Comparison of ENCODE assay signal across 24 cellular contexts in the genomic region with DNA sequence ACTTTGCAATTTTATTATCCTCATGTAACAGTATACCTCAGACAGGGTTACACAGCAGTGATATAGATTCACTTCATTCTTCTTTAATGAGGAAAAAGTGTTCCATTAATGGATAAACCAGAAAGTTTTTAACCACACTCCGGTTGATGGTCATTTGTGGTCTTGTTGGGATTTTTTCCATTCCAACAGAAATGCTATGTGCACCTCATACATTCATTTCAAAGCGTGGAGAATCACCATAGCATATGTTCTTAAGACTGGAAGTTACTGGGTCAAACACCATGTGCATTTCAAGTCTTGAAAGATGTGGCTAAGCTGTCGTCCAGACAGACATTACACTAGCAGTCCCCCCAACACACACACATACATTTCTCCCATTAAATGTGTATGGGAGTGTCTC.
"Had no signal": no experiment of that assay in that cellular context is flagged by ENCODE, and none has a peak within 500 bp of the region (broad histone marks: within the 10 kb centered on the region; RNA-seq: fewer than 3 reads in every experiment).

No MANE protein-coding gene starts in this region.

- H3K4me3 ChIP-seq: gastrocnemius medialis, right lobe of liver, transverse colon, uterus had no signal

- H3K9me3 ChIP-seq: gastrocnemius medialis, right lobe of liver, transverse colon, uterus had no signal

- DNase-seq: activated CD4-positive, alpha-beta T cell treated with anti-CD3 and anti-CD28 coated beads, Interleukin-2, amount 50 U/mL, for 1 hour; activated CD4-positive, CD25-positive, alpha-beta regulatory T cell treated with anti-CD3 and anti-CD28 coated beads, Interleukin-2, amount 50 U/mL, for 72 hours; activated gamma-delta T cell treated with Interleukin-2 at 50 U/mL for 16 hours; activated T-cell treated with anti-CD3 and anti-CD28 coated beads, Interleukin-2, amount 50 U/mL, for 1 hour; aorta; dermis blood vessel endothelial cell; effector memory CD4-positive, alpha-beta T cell; gastrocnemius medialis; head of caudate nucleus; hypothalamus; islet precursor cell; left cardiac atrium; nephron progenitor cell; nucleus accumbens; posterior cingulate gyrus; right lobe of liver; small intestine; stimulated activated CD4-positive, alpha-beta T cell treated with anti-CD3 and anti-CD28 coated beads, Interleukin-15, amount 100 ng/mL, for 24 hours; stimulated activated CD8-positive, alpha-beta memory T cell treated with anti-CD3 and anti-CD28 coated beads, Interleukin-4, amount 100 ng/mL, for 48 hours; stimulated activated naive B cell treated with anti-CD40 and anti-IgM and Interleukin-4, amounts not matched to agents 10 μg/mL and 1 μg/mL and 100 μg/mL, for 72 hours; T-cell; transverse colon; uterus; WERI-Rb-1 had no signal

- H3K27me3 ChIP-seq: right lobe of liver, transverse colon, uterus had no signal

- H3K36me3 ChIP-seq: gastrocnemius medialis, right lobe of liver, transverse colon, uterus, WERI-Rb-1 had no signal

- H3K27ac ChIP-seq: gastrocnemius medialis, right lobe of liver, transverse colon, uterus, WERI-Rb-1 had no signal

- H3K4me1 ChIP-seq: gastrocnemius medialis, right lobe of liver, transverse colon, uterus had no signal
